Comparison of ENCODE assay signal across 8 cellular contexts in the genomic region with DNA sequence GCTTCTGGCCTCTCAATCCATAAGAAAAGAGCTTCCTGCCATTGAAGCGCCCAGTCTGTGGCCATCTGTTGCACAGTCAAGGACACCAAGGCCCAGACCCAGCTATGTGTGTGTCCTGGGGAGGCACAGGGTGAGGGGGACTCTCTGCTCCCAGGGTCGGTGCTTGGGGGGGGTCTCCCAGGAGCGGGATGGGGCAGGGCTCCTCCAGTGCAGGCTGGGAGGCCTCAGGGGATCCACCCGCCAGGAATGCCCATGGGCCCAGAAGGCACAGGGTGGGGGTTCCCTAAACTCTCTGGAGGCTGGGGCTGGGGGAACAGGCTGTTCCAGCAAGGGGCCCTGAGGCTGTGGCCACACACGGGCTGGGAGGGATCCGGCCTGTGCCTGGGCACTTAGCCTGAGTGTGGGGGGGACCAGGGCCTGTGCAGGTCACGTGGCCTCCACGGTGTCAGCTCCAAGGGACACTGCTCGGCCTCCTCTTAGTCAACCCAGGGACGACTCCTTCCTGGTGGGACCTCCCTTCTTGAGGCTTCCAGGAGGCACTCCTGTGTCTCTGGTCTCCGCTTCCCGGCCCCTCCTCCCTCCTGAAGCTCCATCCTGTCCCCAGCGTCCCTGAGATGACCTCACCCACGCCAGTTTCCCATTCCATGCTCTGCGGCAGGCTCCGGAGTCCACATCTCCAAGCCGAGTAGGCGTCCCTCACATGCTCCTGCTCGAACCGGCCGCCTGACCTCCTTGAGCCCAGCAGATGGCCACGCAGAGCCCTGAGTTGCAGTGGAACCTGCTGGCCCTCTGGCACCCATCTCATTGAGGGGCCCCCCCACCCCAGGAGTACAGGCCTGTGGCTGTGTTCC. TPM values are rescaled to one million over a fixed set of nuclear protein-coding genes. Genes with fewer than 3 reads are reported as not detected.
A peak's percentile ranks its signal among the peaks of the same experiment; 100 is the strongest.
DNase-seq lines count a peak whose midpoint lies in the region; ATAC-seq, FAIRE-seq and TF ChIP-seq lines count a peak whose summit lies in the region.
"Had no signal": no experiment of that assay in that cellular context is flagged by ENCODE, and none has a peak within 500 bp of the region (broad histone marks: within the 10 kb centered on the region; RNA-seq: fewer than 3 reads in every experiment).

No MANE protein-coding gene starts in this region.

- H3K27ac ChIP-seq in testis, result peak overlapping the region; percentile 59 to 84

- FAIRE-seq in HTR-8/SVneo (lab: Jason Lieb, UNC), result peak; percentile 31

- in situ Hi-C loops in astrocyte of the cerebellum (cut with HindIII; ENCODE audit: low sequenced_read_pairs), result no loop called here

- H3K36me3 ChIP-seq in testis (ENCODE audit: low read depth, missing control alignments), result no peaks in the 10 kb centered on the region

- DNase-seq in HTR-8/SVneo (ENCODE audit: insufficient read length, low spot score) (peak; percentile 68), astrocyte of the cerebellum (ENCODE audit: low read depth) (no peak), hypothalamus (lab: John Stamatoyannopoulos, UW) (peak in 27 of 51 donors; percentile 28 to 79 (median 58)), testis (peak; percentile 85)
- no peak for DNase-seq in activated T-cell treated with anti-CD3 and anti-CD28 coated beads, Interleukin-2, amount 50 U/mL, for 1 hour
- DNase-seq: trophoblast cell had no signal

- peak; percentile 63 for TF ChIP-seq CTCF in astrocyte of the cerebellum (IDR thresholded peaks at IDR 0.05; ENCODE audit: low read depth, low read length, missing control alignments)
- peak in 1 of 3 experiments; percentile 7 for TF ChIP-seq CTCF in testis (IDR thresholded peaks at IDR 0.05)

- H3K9me3 ChIP-seq in testis, result no peaks in the 10 kb centered on the region

- intact Hi-C loops in testis (cut with DNase I; ENCODE audit: low total_unique reads), result no loop called here

- 50 to 53% methylated on average over 8 to 22 of the region's 22 CpGs for WGBS in testis, 2 donors

- no peaks in the 10 kb centered on the region for H3K27me3 ChIP-seq in testis

- H3K4me3 ChIP-seq in astrocyte of the cerebellum (ENCODE audit: low read depth, low read length) (no peak overlapping the region), testis (no peak overlapping the region)

- ATAC-seq in HG03469 (IDR thresholded peaks at IDR 0.05; ENCODE audit: unreplicated experiment), result no peak
- ATAC-seq in HG03457 (IDR thresholded peaks at IDR 0.05; ENCODE audit: unreplicated experiment), result no peak

- TF ChIP-seq POLR2A in testis (IDR thresholded peaks at IDR 0.05), result no peak

- H3K4me1 ChIP-seq in testis, result peaks cover 5% of the 10 kb centered on the region

RNA-seq across cellular contexts. Expression of gene BAHCC1, which starts 23.1 kb away (rescaled TPM):
- total RNA-seq in testis, result 10 to 100 TPM; 29.2 to 30.2 TPM
- 11.3 TPM for polyA plus RNA-seq in testis (ENCODE audit: insufficient read depth, low read depth, low replicate concordance)

Comparison
In these comparisons a context has a peak if more than half of its experiments do, and no peak if none do; other contexts are left out.
1. DNase-seq: peak in HTR-8/SVneo (single experiment), hypothalamus (27 of 51) and testis (single experiment); none in astrocyte of the cerebellum (single experiment) and activated T-cell treated with anti-CD3 and anti-CD28 coated beads, Interleukin-2, amount 50 U/mL, for 1 hour (single experiment).